Comparison of ENCODE assay signal across 10 cellular contexts in the genomic region with DNA sequence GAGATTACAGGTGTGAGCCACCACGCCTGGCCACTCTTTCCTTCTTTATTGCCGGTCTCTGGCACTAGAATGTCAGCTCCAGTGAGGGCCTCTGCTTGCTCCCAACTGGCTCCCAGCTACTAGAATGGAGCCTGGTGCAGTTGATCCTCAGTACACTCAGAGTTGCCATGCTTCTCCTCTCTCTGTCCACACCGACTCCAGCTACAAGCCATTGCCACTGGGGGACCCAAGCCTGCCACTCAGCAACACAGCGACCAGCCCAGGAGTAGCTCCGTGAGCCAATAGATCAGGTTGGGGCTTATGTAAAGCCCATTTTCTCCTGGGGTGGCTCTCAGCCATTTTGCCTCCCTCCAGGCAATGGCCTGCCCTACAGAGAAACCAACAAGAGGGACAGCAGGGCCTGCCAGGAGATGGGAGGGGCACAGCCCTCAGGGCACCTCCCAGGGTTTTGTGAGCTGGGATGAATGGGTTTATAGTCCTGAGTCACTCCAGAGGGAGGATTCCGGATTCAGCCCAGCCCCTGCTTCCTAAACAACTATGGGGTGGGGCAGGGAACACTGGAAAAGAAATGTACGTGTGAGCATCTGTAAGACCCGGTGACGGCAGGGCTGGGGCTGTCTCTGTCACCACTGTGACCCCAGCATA. TPM values are rescaled to one million over a fixed set of nuclear protein-coding genes. Genes with fewer than 3 reads are reported as not detected.
A peak's percentile ranks its signal among the peaks of the same experiment; 100 is the strongest.
DNase-seq lines count a peak whose midpoint lies in the region; ATAC-seq and TF ChIP-seq lines count a peak whose summit lies in the region.
"Had no signal": no experiment of that assay in that cellular context is flagged by ENCODE, and none has a peak within 500 bp of the region (broad histone marks: within the 10 kb centered on the region; RNA-seq: fewer than 3 reads in every experiment).

No MANE protein-coding gene starts in this region.

- no TSS peak for BruUV-seq in mammary epithelial cell (replicated peaks; lab: Mats Ljungman, UMichigan)

- H3K4me3 ChIP-seq in mammary epithelial cell (replicated peaks in 1 of 3; ENCODE audit: insufficient read depth in 1 of 3, low read depth in 2 of 3, low read length in 3 of 3): no peak overlapping the region
- H3K4me3 ChIP-seq in lower leg skin (ENCODE audit: low read depth, poor library complexity, severe bottlenecking): no peak overlapping the region

- intact Hi-C loops in mammary epithelial cell (cut with micrococcal nuclease): no loop called here
- intact Hi-C loops in lower leg skin (cut with DNase I; ENCODE audit: low total_unique reads): no loop called here

- in situ Hi-C loops in mammary epithelial cell (cut with MboI; ENCODE audit: low sequenced_read_pairs in 2 of 2): no loop called here

- H3K4me1 ChIP-seq in mammary epithelial cell (ENCODE audit: insufficient read depth, low read length): peaks cover 32% of the 10 kb centered on the region

- peak overlapping the region; percentile 30 for H3K9ac ChIP-seq in mammary epithelial cell (ENCODE audit: insufficient read depth, low read length)

- H2AFZ ChIP-seq in mammary epithelial cell (ENCODE audit: low read depth, low read length): peak overlapping the region; percentile 42

- ATAC-seq in HG03565 (IDR thresholded peaks at IDR 0.05; ENCODE audit: unreplicated experiment): no peak

- DNase-seq in AG08395 (ENCODE audit: low spot score) (peak; percentile 85), HS-5 (ENCODE audit: low read depth) (peak; percentile 42), mammary epithelial cell (peak; percentile 94), lower leg skin (ENCODE audit: low spot score in 2 of 2) (peak; percentile 73 to 92), SKM-1 treated with dmso at 0.1 percent for 144 hours (lab: John Stamatoyannopoulos, UW; ENCODE audit: unreplicated experiment) (no peak), NCI-H446 (lab: John Stamatoyannopoulos, UW) (no peak), NCI-H128 (lab: John Stamatoyannopoulos, UW; ENCODE audit: unreplicated experiment) (no peak)

- peak overlapping the region; percentile 42 for H3K4me2 ChIP-seq in mammary epithelial cell (ENCODE audit: insufficient read depth, low read depth, low read length)

- no peak for TF ChIP-seq CTCF in mammary epithelial cell (conservative IDR thresholded peaks at IDR 0.05 in 1 of 2, IDR thresholded peaks at IDR 0.05 in 1 of 2; ENCODE audit: extremely low read depth in 1 of 2, insufficient read depth in 1 of 2, low read depth in 1 of 2, low read length in 2 of 2)
- no peak for TF ChIP-seq CTCF in lower leg skin (IDR thresholded peaks at IDR 0.05)

- H3K36me3 ChIP-seq in mammary epithelial cell (ENCODE audit: insufficient read depth, low read length): no peaks in the 10 kb centered on the region

- TF ChIP-seq POLR2A in lower leg skin (IDR thresholded peaks at IDR 0.05): no peak

- peak overlapping the region; percentile 70 for H3K27ac ChIP-seq in mammary epithelial cell (ENCODE audit: insufficient read depth, low read depth, low read length)
- H3K27ac ChIP-seq: C4-2B had no signal

- no peaks in the 10 kb centered on the region for H4K20me1 ChIP-seq in mammary epithelial cell (ENCODE audit: insufficient read depth, low read length)

- dilution Hi-C loops in mammary epithelial cell (cut with HindIII; ENCODE audit: low sequenced_read_pairs): no loop called here

- H3K27me3 ChIP-seq in mammary epithelial cell (ENCODE audit: insufficient read depth, low read length): no peaks in the 10 kb centered on the region

- no peaks in the 10 kb centered on the region for H3K9me3 ChIP-seq in mammary epithelial cell (replicated peaks; ENCODE audit: insufficient read depth, low read length)

- H3K79me2 ChIP-seq in mammary epithelial cell (ENCODE audit: insufficient read depth, low read length): no peaks in the 10 kb centered on the region

- WGBS in mammary epithelial cell (ENCODE audit: low coverage, missing lambda C conversion rate): 44% methylated on average over 9 of the region's 9 CpGs
- WGBS in lower leg skin, 2 donors: 42 to 54% methylated on average over 9 of the region's 9 CpGs

- CTCF ChIA-PET in mammary epithelial cell (lab: Charles Lee; ENCODE audit: low non-redundant PET): interaction anchor here (0.7 kb wide), 1 partner anchor 10 kb away, joined by 3 read pairs; no protein-coding TSS in a partner anchor

RNA-seq across cellular contexts. Expression of gene OPA3, which starts 36.5 kb away (rescaled TPM):
- total RNA-seq in mammary epithelial cell: 10 to 100 TPM; 13.7 to 17.4 TPM
- polyA plus RNA-seq in mammary epithelial cell: 20.3 TPM
- polyA minus RNA-seq in mammary epithelial cell: 22.0 TPM
- 10 to 100 TPM in 3 of 4 donors, 1 to 10 TPM in 1; 4.4 to 15.7 (median 12.7) TPM for total RNA-seq in lower leg skin

RNA-seq across cellular contexts. Expression of gene VASP, which starts 40.8 kb away (rescaled TPM):
- total RNA-seq in mammary epithelial cell: 100 to 1,000 TPM; 160 to 201 TPM
- 93.9 TPM for polyA plus RNA-seq in mammary epithelial cell
- 122 TPM for polyA minus RNA-seq in mammary epithelial cell
- 10 to 100 TPM; 52.7 to 68.9 (median 56.5) TPM for total RNA-seq in lower leg skin

RNA-seq across cellular contexts. Expression of gene PPM1N, which starts 49.8 kb away (rescaled TPM):
- total RNA-seq in mammary epithelial cell (1 to 10 TPM; 1.3 to 2.1 TPM), lower leg skin (1 to 10 TPM; 2.9 to 4.7 (median 3.6) TPM)
- 2.3 TPM for polyA plus RNA-seq in mammary epithelial cell
- polyA minus RNA-seq in mammary epithelial cell: not detected

RNA-seq across cellular contexts. Expression of gene RTN2, which starts 51.2 kb away (rescaled TPM):
- total RNA-seq in mammary epithelial cell (10 to 100 TPM; 11.0 to 16.9 TPM), lower leg skin (10 to 100 TPM in 1 of 4 donors, 1 to 10 TPM in 3; 6.4 to 11.6 (median 9.0) TPM)
- polyA plus RNA-seq in mammary epithelial cell: 11.5 TPM
- polyA minus RNA-seq in mammary epithelial cell: 11.9 TPM

RNA-seq across cellular contexts. Expression of gene GPR4, which starts 53.9 kb away (rescaled TPM):
- total RNA-seq in mammary epithelial cell: not detected
- 0.02 TPM for polyA plus RNA-seq in mammary epithelial cell
- not detected for polyA minus RNA-seq in mammary epithelial cell
- total RNA-seq in lower leg skin: 1 to 10 TPM in 1 of 4 donors, under 1 TPM in 3; 0.34 to 1.0 (median 0.70) TPM
- total RNA-seq: mesothelial cell of epicardium had no signal

Comparison
In these comparisons a context has a peak if more than half of its experiments do, and no peak if none do; other contexts are left out.
1. DNase-seq: peak in AG08395 (single experiment), HS-5 (single experiment), mammary epithelial cell (single experiment) and lower leg skin (2 of 2); none in SKM-1 treated with dmso at 0.1 percent for 144 hours (single experiment), NCI-H446 (0 of 2) and NCI-H128 (single experiment).